Comparison of ENCODE assay signal across 1 cellular context in genomic region chr9:133406480-133407307, GRCh38.
A peak's percentile ranks its signal among the peaks of the same experiment; 100 is the strongest.
TF ChIP-seq lines count a peak whose summit lies in the region.

No MANE protein-coding gene starts in this region.

TF ChIP-seq in HepG2, 621 proteins besides CTCF, POLR2A, EP300 and RAD21 (continues in another document):
- TF ChIP-seq, protein P1, sequence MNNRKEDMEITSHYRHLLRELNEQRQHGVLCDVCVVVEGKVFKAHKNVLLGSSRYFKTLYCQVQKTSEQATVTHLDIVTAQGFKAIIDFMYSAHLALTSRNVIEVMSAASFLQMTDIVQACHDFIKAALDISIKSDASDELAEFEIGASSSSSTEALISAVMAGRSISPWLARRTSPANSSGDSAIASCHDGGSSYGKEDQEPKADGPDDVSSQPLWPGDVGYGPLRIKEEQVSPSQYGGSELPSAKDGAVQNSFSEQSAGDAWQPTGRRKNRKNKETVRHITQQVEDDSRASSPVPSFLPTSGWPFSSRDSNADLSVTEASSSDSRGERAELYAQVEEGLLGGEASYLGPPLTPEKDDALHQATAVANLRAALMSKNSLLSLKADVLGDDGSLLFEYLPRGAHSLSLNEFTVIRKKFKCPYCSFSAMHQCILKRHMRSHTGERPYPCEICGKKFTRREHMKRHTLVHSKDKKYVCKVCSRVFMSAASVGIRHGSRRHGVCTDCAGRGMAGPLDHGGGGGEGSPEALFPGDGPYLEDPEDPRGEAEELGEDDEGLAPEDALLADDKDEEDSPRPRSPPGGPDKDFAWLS (CRISPR knock-in tag; IDR thresholded peaks at IDR 0.05; ENCODE audit: borderline replicate concordance) = no peak
- 0 out of 2 replicates have a peak, but pooled peaks have one; percentile 31 for TF ChIP-seq KDM3A (CRISPR knock-in tag; IDR thresholded peaks at IDR 0.05; ENCODE audit: low read depth)
- TF ChIP-seq, protein P2, sequence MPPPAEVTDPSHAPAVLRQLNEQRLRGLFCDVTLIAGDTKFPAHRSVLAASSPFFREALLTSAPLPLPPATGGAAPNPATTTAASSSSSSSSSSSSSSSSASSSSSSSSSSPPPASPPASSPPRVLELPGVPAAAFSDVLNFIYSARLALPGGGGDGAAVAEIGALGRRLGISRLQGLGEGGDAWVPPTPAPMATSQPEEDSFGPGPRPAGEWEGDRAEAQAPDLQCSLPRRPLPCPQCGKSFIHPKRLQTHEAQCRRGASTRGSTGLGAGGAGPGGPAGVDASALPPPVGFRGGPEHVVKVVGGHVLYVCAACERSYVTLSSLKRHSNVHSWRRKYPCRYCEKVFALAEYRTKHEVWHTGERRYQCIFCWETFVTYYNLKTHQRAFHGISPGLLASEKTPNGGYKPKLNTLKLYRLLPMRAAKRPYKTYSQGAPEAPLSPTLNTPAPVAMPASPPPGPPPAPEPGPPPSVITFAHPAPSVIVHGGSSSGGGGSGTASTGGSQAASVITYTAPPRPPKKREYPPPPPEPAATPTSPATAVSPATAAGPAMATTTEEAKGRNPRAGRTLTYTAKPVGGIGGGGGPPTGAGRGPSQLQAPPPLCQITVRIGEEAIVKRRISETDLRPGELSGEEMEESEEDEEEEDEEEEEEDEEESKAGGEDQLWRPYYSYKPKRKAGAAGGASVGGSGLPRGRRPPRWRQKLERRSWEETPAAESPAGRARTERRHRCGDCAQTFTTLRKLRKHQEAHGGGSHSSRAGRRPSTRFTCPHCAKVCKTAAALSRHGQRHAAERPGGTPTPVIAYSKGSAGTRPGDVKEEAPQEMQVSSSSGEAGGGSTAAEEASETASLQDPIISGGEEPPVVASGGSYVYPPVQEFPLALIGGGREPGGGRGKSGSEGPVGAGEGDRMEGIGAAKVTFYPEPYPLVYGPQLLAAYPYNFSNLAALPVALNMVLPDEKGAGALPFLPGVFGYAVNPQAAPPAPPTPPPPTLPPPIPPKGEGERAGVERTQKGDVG (CRISPR knock-in tag; IDR thresholded peaks at IDR 0.05; ENCODE audit: borderline replicate concordance) = peak; percentile 60; the same call in 1 of the 2 replicates
- TF ChIP-seq ZNF121 (CRISPR knock-in tag; IDR thresholded peaks at IDR 0.05) = 0 out of 2 replicates have a peak, but pooled peaks have one; percentile 35
- no peak for TF ChIP-seq GPN1 (CRISPR knock-in tag; IDR thresholded peaks at IDR 0.05; ENCODE audit: borderline replicate concordance)
- peak; percentile 53 for TF ChIP-seq YY1 (IDR thresholded peaks at IDR 0.05; ENCODE audit: insufficient read depth, insufficient replicate concordance, low read depth, low read length)
- 0 out of 2 replicates have a peak, but pooled peaks have one; percentile 54 for TF ChIP-seq ZNF772 (CRISPR knock-in tag; IDR thresholded peaks at IDR 0.05)
- no peak for TF ChIP-seq LCORL (IDR thresholded peaks at IDR 0.05)
- peak; percentile 30; the same call in 1 of the 2 replicates for TF ChIP-seq LCORL (CRISPR knock-in tag; IDR thresholded peaks at IDR 0.05)
- TF ChIP-seq STAG1 (CRISPR knock-in tag; IDR thresholded peaks at IDR 0.05) = peak; percentile 78
- peak; percentile 67 for TF ChIP-seq SMC3 (IDR thresholded peaks at IDR 0.05; ENCODE audit: low read length)
- TF ChIP-seq HMG20B (CRISPR knock-in tag; conservative IDR thresholded peaks at IDR 0.05) = no peak
- TF ChIP-seq KDM1A (CRISPR knock-in tag; IDR thresholded peaks at IDR 0.05) = no peak
- TF ChIP-seq RXRA (CRISPR knock-in tag; IDR thresholded peaks at IDR 0.05) = 0 out of 2 replicates have a peak, but pooled peaks have one; percentile 51
- TF ChIP-seq ZNF670 (CRISPR knock-in tag; IDR thresholded peaks at IDR 0.05; ENCODE audit: borderline replicate concordance) = no peak
- TF ChIP-seq XRCC5 (optimal IDR thresholded peaks at IDR 0.05; ENCODE audit: low read length) = peak; percentile 80
- TF ChIP-seq MYC (CRISPR knock-in tag; IDR thresholded peaks at IDR 0.05; ENCODE audit: borderline replicate concordance) = peak; percentile 69; the same call in 1 of the 2 replicates
- peak; percentile 29; the same call in 1 of the 2 replicates for TF ChIP-seq ZFX (CRISPR knock-in tag; IDR thresholded peaks at IDR 0.05; ENCODE audit: low read depth)
- TF ChIP-seq SRSF1 (optimal IDR thresholded peaks at IDR 0.05; ENCODE audit: low read depth, low read length) = no peak
- TF ChIP-seq ZSCAN31 (CRISPR knock-in tag; IDR thresholded peaks at IDR 0.05; ENCODE audit: low read depth) = peak; percentile 95
- TF ChIP-seq KDM2A (CRISPR knock-in tag; IDR thresholded peaks at IDR 0.05; ENCODE audit: borderline replicate concordance, low read depth) = 0 out of 2 replicates have a peak, but pooled peaks have one; percentile 31
- TF ChIP-seq, protein P3, sequence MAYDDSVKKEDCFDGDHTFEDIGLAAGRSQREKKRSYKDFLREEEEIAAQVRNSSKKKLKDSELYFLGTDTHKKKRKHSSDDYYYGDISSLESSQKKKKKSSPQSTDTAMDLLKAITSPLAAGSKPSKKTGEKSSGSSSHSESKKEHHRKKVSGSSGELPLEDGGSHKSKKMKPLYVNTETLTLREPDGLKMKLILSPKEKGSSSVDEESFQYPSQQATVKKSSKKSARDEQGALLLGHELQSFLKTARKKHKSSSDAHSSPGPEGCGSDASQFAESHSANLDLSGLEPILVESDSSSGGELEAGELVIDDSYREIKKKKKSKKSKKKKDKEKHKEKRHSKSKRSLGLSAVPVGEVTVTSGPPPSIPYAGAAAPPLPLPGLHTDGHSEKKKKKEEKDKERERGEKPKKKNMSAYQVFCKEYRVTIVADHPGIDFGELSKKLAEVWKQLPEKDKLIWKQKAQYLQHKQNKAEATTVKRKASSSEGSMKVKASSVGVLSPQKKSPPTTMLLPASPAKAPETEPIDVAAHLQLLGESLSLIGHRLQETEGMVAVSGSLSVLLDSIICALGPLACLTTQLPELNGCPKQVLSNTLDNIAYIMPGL (CRISPR knock-in tag; IDR thresholded peaks at IDR 0.05; ENCODE audit: borderline replicate concordance in 1 of 2, low read depth in 1 of 2) = peak in 1 of 2 experiments; percentile 59; a peak in 1 of 4 replicates
- TF ChIP-seq NONO (IDR thresholded peaks at IDR 0.05) = no peak
- TF ChIP-seq NONO (CRISPR knock-in tag; conservative IDR thresholded peaks at IDR 0.05) = peak; percentile 67; the same call in 1 of the 2 replicates
- TF ChIP-seq MAX (IDR thresholded peaks at IDR 0.05) = 0 out of 2 replicates have a peak, but pooled peaks have one; percentile 44
- peak; percentile 50; the same call in 1 of the 2 replicates for TF ChIP-seq ARID4A (CRISPR knock-in tag; IDR thresholded peaks at IDR 0.05; ENCODE audit: borderline replicate concordance)
- TF ChIP-seq ZNF563 (CRISPR knock-in tag; IDR thresholded peaks at IDR 0.05) = no peak
- TF ChIP-seq HOXA3 (CRISPR knock-in tag; IDR thresholded peaks at IDR 0.05) = peak; percentile 35; the same call in 1 of the 2 replicates
- peak; percentile 65; the same call in 1 of the 2 replicates for TF ChIP-seq ZNF788 (CRISPR knock-in tag; IDR thresholded peaks at IDR 0.05; ENCODE audit: borderline replicate concordance)
- TF ChIP-seq EED (CRISPR knock-in tag; IDR thresholded peaks at IDR 0.05) = 0 out of 2 replicates have a peak, but pooled peaks have one; percentile 58
- TF ChIP-seq ZNF574 (CRISPR knock-in tag; IDR thresholded peaks at IDR 0.05) = peak; percentile 58
- TF ChIP-seq ZNF691 (CRISPR knock-in tag; IDR thresholded peaks at IDR 0.05; ENCODE audit: borderline replicate concordance, low read depth) = 0 out of 2 replicates have a peak, but pooled peaks have one; percentile 37
- TF ChIP-seq ZNF792 (CRISPR knock-in tag; IDR thresholded peaks at IDR 0.05) = 0 out of 2 replicates have a peak, but pooled peaks have one; percentile 33
- TF ChIP-seq ZBTB38 (CRISPR knock-in tag; IDR thresholded peaks at IDR 0.05) = peak; percentile 79; the same call in 1 of the 2 replicates
- no peak for TF ChIP-seq U2AF1 (optimal IDR thresholded peaks at IDR 0.05; ENCODE audit: low read depth, low read length)
- no peak for TF ChIP-seq MAZ (IDR thresholded peaks at IDR 0.05; ENCODE audit: borderline replicate concordance, low read depth, low read length)
- 0 out of 2 replicates have a peak, but pooled peaks have one; percentile 26 for TF ChIP-seq MAZ (CRISPR knock-in tag; IDR thresholded peaks at IDR 0.05; ENCODE audit: low read depth)
- TF ChIP-seq TEAD3 (CRISPR knock-in tag; optimal IDR thresholded peaks at IDR 0.05; ENCODE audit: borderline replicate concordance) = peak; percentile 30
- no peak for TF ChIP-seq SOX6 (IDR thresholded peaks at IDR 0.05)
- 0 out of 2 replicates have a peak, but pooled peaks have one; percentile 14 for TF ChIP-seq SOX6 (CRISPR knock-in tag; IDR thresholded peaks at IDR 0.05)
- TF ChIP-seq HBP1 (CRISPR knock-in tag; IDR thresholded peaks at IDR 0.05; ENCODE audit: low read depth) = no peak
- TF ChIP-seq, protein P4, sequence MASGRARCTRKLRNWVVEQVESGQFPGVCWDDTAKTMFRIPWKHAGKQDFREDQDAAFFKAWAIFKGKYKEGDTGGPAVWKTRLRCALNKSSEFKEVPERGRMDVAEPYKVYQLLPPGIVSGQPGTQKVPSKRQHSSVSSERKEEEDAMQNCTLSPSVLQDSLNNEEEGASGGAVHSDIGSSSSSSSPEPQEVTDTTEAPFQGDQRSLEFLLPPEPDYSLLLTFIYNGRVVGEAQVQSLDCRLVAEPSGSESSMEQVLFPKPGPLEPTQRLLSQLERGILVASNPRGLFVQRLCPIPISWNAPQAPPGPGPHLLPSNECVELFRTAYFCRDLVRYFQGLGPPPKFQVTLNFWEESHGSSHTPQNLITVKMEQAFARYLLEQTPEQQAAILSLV (CRISPR knock-in tag; IDR thresholded peaks at IDR 0.05; ENCODE audit: borderline replicate concordance) = no peak
- TF ChIP-seq ZFP1 (CRISPR knock-in tag; IDR thresholded peaks at IDR 0.05) = no peak
- 0 out of 2 replicates have a peak, but pooled peaks have one; percentile 22 for TF ChIP-seq GATAD1 (CRISPR knock-in tag; IDR thresholded peaks at IDR 0.05)
- no peak for TF ChIP-seq ZNF432 (CRISPR knock-in tag; IDR thresholded peaks at IDR 0.05; ENCODE audit: borderline replicate concordance)
- TF ChIP-seq NFYC (CRISPR knock-in tag; IDR thresholded peaks at IDR 0.05) = no peak
- TF ChIP-seq ZNF207 (IDR thresholded peaks at IDR 0.05; ENCODE audit: borderline replicate concordance) = no peak
